8 cellular contexts compared by ENCODE assay signal in the genomic region with DNA sequence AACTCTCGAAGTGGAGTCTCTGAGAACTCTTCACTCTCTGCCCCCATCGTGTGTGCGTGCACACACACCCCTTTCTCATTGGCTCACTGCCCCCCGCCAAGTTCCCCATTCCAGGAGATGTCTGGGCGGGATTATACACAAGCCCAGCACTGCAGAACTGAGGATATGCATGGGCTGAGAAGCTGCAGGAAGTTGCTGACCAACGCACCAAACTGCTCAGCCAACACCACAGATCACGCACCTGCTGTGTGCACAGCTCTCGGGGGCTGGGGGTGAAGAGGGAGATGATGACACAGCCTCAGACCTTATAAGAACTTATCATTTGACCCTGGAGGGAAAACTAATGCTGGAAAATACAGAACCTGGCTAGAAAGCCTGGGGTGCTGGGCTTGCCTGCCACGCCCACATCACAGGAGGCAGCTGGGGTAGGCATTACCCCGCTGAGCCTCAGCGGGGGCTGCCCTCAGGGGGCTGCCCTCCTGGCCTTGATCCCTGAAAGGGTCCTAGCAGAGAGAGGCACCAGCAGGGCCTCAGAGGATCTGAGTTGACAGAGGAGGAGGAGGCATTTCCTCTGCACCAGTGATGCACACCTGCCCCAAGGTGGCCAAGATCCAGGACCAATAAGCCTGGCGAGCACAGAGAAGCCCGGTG.
DNase-seq lines count a peak whose midpoint lies in the region; ATAC-seq, FAIRE-seq and TF ChIP-seq lines count a peak whose summit lies in the region.
"Not testable (repeated sequence)": the region's sequence is repeated elsewhere in the genome, so short reads cannot be mapped to it uniquely, and the experiment has no call there.

No MANE protein-coding gene starts in this region.

- H3K27ac ChIP-seq in OCI-LY7 (ENCODE audit: low read depth, low read length, poor library complexity, severe bottlenecking); H1 (ENCODE audit: low read depth, low read length); HepG2 (ENCODE audit: extremely low read length, insufficient read depth, low read length): not testable (repeated sequence)

- H3K27me3 Mint-ChIP-seq in osteocyte (ENCODE audit: unreplicated experiment), result peaks cover 17% of the 10 kb centered on the region

- not testable (repeated sequence) for H3K56ac ChIP-seq in H1 (replicated peaks; ENCODE audit: insufficient read length, low read depth, low read length)

- H4K5ac ChIP-seq in H1 (ENCODE audit: insufficient read length, low read depth, low read length), result not testable (repeated sequence)

- not testable (repeated sequence) for H3K36me3 Mint-ChIP-seq in osteocyte (ENCODE audit: unreplicated experiment)

- POLR2A ChIA-PET in OCI-LY7 (lab: Charles Lee); HepG2 (lab: Yijun Ruan, JAX): not testable (repeated sequence)
- POLR2A ChIA-PET in H1 (lab: Charles Lee; ENCODE audit: partially characterized antibody), result interaction anchor here (0.7 kb wide), 1 partner anchor 72 kb away, joined by 3 read pairs; no protein-coding TSS in a partner anchor

- H2BK12ac ChIP-seq in H1 (ENCODE audit: low read depth, low read length), result not testable (repeated sequence)

- H3K27ac Mint-ChIP-seq in osteocyte (ENCODE audit: unreplicated experiment), result not testable (repeated sequence)

- H2AFZ ChIP-seq in OCI-LY7 (ENCODE audit: low read length); H1 (ENCODE audit: low read length); HepG2 (ENCODE audit: low read length): not testable (repeated sequence)

- H3K9ac ChIP-seq in H1 (replicated peaks in 1 of 4; ENCODE audit: extremely low read depth in 1 of 4, low read depth in 3 of 4, low read length in 3 of 4); HepG2 (ENCODE audit: insufficient read depth, low read depth, low read length): not testable (repeated sequence)

- not testable (repeated sequence) for BruUV-seq in OCI-LY7 (replicated peaks; lab: Mats Ljungman, UMichigan); HepG2 (replicated peaks; lab: Mats Ljungman, UMichigan)

- H3K23me2 ChIP-seq in H1 (ENCODE audit: low read depth, low read length), result not testable (repeated sequence)

- not testable (repeated sequence) for TF ChIP-seq EP300 in H1 (IDR thresholded peaks at IDR 0.05; ENCODE audit: borderline replicate concordance in 1 of 2, low read depth in 2 of 2, low read length in 2 of 2); HepG2 (IDR thresholded peaks at IDR 0.05; ENCODE audit: low read depth in 2 of 2, low read length in 2 of 2); HepG2 (CRISPR knock-in tag; IDR thresholded peaks at IDR 0.05; ENCODE audit: borderline replicate concordance)

- not testable (repeated sequence) for H3K9me3 Mint-ChIP-seq in osteocyte (ENCODE audit: unreplicated experiment)

- not testable (repeated sequence) for H3K4me1 Mint-ChIP-seq in osteocyte (ENCODE audit: unreplicated experiment)

- not testable (repeated sequence) for H2BK120ac ChIP-seq in H1 (replicated peaks; ENCODE audit: low read depth, low read length)

- TF ChIP-seq POLR2A in H1 (IDR thresholded peaks at IDR 0.05; ENCODE audit: control extremely low read depth in 1 of 2, low read depth in 2 of 2, low read length in 2 of 2); HepG2 (IDR thresholded peaks at IDR 0.05; ENCODE audit: insufficient read depth in 1 of 2, low read depth in 2 of 2, low read length in 2 of 2): not testable (repeated sequence)

- WGBS in H1 (ENCODE audit: extremely low coverage in 1 of 2, insufficient coverage in 1 of 2, insufficient read length in 1 of 2, insufficient replicate concordance in 2 of 2, low coverage in 1 of 2, low lambda C conversion rate in 2 of 2, missing lambda C conversion rate in 1 of 2), 2 experiments, result 84% methylated on average over 12 of the region's 13 CpGs; no CpG with 5 or more reads in 1 of the 2 experiments
- whole genome bisulfite sequencing in HepG2 (ENCODE audit: low lambda C conversion rate), result 25% methylated on average over 11 of the region's 13 CpGs

- in situ Hi-C loops in G401 (cut with HindIII; ENCODE audit: low sequenced_read_pairs); HepG2 (cut with HindIII; ENCODE audit: extremely low pct_ligation_motif_present, low pct_unique_long_range_greater_than_20kb): not testable (repeated sequence)

- not testable (repeated sequence) for FAIRE-seq in H1 (lab: Jason Lieb, UNC); HepG2 (lab: Jason Lieb, UNC)

- H3K36me3 ChIP-seq in OCI-LY7 (ENCODE audit: insufficient read depth, low read length); H1 (ENCODE audit: control insufficient read depth in 2 of 4, insufficient read depth in 4 of 4, low read length in 3 of 4); HepG2 (replicated peaks in 1 of 2; ENCODE audit: control insufficient read depth in 1 of 2, insufficient read depth in 2 of 2, low read length in 2 of 2): not testable (repeated sequence)

- DNase-seq in G401 (ENCODE audit: low spot score) (peak; percentile 3), MV-4-11 (lab: John Stamatoyannopoulos, UW) (peak; percentile 94), OCI-LY7 (ENCODE audit: low spot score) (peak; percentile 27), UCSD-AML1 (lab: John Stamatoyannopoulos, UW; ENCODE audit: unreplicated experiment) (peak; percentile 34), osteocyte (ENCODE audit: extremely low spot score, unreplicated experiment) (peak; percentile 65), ureter (ENCODE audit: low spot score) (peak; percentile 10)
- not testable (repeated sequence) for DNase-seq in H1 (ENCODE audit: low read depth in 1 of 2, low spot score in 2 of 2); HepG2 (ENCODE audit: low spot score)

- CTCF ChIA-PET in OCI-LY7 (lab: Charles Lee; ENCODE audit: unreplicated experiment); HepG2 (lab: Yijun Ruan, JAX; ENCODE audit: low intra/inter-chr PET ratio, low total read pairs): not testable (repeated sequence)
- CTCF ChIA-PET in H1 (lab: Charles Lee; ENCODE audit: partially characterized antibody), result interaction anchor here (0.6 to 0.8 kb wide), 2 partner anchors 82 to 121 kb away, joined by 3 read pairs; no protein-coding TSS in a partner anchor

- H2BK15ac ChIP-seq in H1 (ENCODE audit: low read length), result 0 out of 2 replicates have a peak overlapping the region, but pooled peaks have one; percentile 81

- not testable (repeated sequence) for H2BK20ac ChIP-seq in H1 (ENCODE audit: low read length)

- H3K4me1 ChIP-seq in OCI-LY7 (ENCODE audit: insufficient read depth, low read length, poor library complexity, severe bottlenecking); H1 (replicated peaks in 1 of 4; ENCODE audit: control insufficient read depth in 3 of 4, insufficient read depth in 4 of 4, low read length in 3 of 4): not testable (repeated sequence)
- peaks cover 17% of the 10 kb centered on the region for H3K4me1 ChIP-seq in HepG2 (ENCODE audit: insufficient read depth, low read length)

- not testable (repeated sequence) for H3K4me2 ChIP-seq in OCI-LY7 (ENCODE audit: low read length); H1 (ENCODE audit: insufficient read depth in 1 of 2, low read depth in 2 of 2, low read length in 2 of 2)
- peak overlapping the region; percentile 3; the same call in 1 of the 2 replicates for H3K4me2 ChIP-seq in HepG2 (ENCODE audit: low read depth, low read length)

- TF ChIP-seq RAD21 in H1 (IDR thresholded peaks at IDR 0.05 in 1 of 2, conservative IDR thresholded peaks at IDR 0.05 in 1 of 2; ENCODE audit: low read depth in 2 of 2, low read length in 2 of 2); HepG2 (CRISPR knock-in tag; IDR thresholded peaks at IDR 0.05): not testable (repeated sequence)

- ATAC-seq in HepG2, result not testable (repeated sequence)

- TF ChIP-seq CTCF in OCI-LY7 (conservative IDR thresholded peaks at IDR 0.05; ENCODE audit: low read length); H1 (IDR thresholded peaks at IDR 0.05; ENCODE audit: control extremely low read depth in 1 of 3, insufficient read depth in 1 of 3, low read depth in 1 of 3, low read length in 3 of 3); HepG2 (CRISPR knock-in tag; IDR thresholded peaks at IDR 0.05); osteocyte (IDR thresholded peaks at IDR 0.05): not testable (repeated sequence)

- peak overlapping the region; percentile 36; the same call in 1 of the 2 replicates for H4K8ac ChIP-seq in H1 (ENCODE audit: extremely low read depth, insufficient read depth, low read length)

- not testable (repeated sequence) for H4K91ac ChIP-seq in H1 (replicated peaks; ENCODE audit: insufficient read length, low read length)

- intact Hi-C loops in OCI-LY7 (cut with micrococcal nuclease; ENCODE audit: unreplicated experiment); HepG2 (cut with micrococcal nuclease; ENCODE audit: unreplicated experiment): not testable (repeated sequence)

- not testable (repeated sequence) for H2BK5ac ChIP-seq in H1 (ENCODE audit: low read depth, low read length)

- H3K4ac ChIP-seq in H1 (replicated peaks; ENCODE audit: insufficient read length, low read depth, low read length), result not testable (repeated sequence)

- H2AK5ac ChIP-seq in H1 (ENCODE audit: low read depth, low read length), result not testable (repeated sequence)

- not testable (repeated sequence) for H3K14ac ChIP-seq in H1 (ENCODE audit: insufficient read length)

- not testable (repeated sequence) for H3K4me3 ChIP-seq in OCI-LY7 (ENCODE audit: low read depth, low read length, poor library complexity, severe bottlenecking); H1 (ENCODE audit: extremely low read depth in 1 of 4, insufficient read depth in 2 of 4, low read depth in 3 of 4, low read length in 4 of 4); HepG2 (replicated peaks in 1 of 3; ENCODE audit: insufficient read depth in 1 of 3, low read depth in 2 of 3, low read length in 3 of 3)

- H3K79me2 ChIP-seq in OCI-LY7 (ENCODE audit: insufficient read depth, low read depth, low read length); H1 (ENCODE audit: control insufficient read depth in 1 of 2, insufficient read depth in 2 of 2, low read length in 2 of 2); HepG2 (ENCODE audit: insufficient read depth, low read length): not testable (repeated sequence)

- H3K4me3 Mint-ChIP-seq in osteocyte (ENCODE audit: unreplicated experiment), result not testable (repeated sequence)

- not testable (repeated sequence) for H3K9me3 ChIP-seq in OCI-LY7 (ENCODE audit: low read length); H1 (ENCODE audit: insufficient read depth in 2 of 2, low read depth in 1 of 2, low read length in 1 of 2); HepG2 (ENCODE audit: low read length)

- H3K23ac ChIP-seq in H1 (ENCODE audit: insufficient read length), result not testable (repeated sequence)

- H4K20me1 ChIP-seq in OCI-LY7 (ENCODE audit: insufficient read depth, low read length); H1 (replicated peaks in 1 of 2; ENCODE audit: control insufficient read depth in 1 of 2, insufficient read depth in 2 of 2, low read length in 2 of 2); HepG2 (ENCODE audit: insufficient read depth, low read length): not testable (repeated sequence)

- not testable (repeated sequence) for H3K27me3 ChIP-seq in H1 (replicated peaks in 1 of 4; ENCODE audit: control insufficient read depth in 3 of 4, extremely low read depth in 1 of 4, insufficient read depth in 3 of 4, low read length in 3 of 4)
- H3K27me3 ChIP-seq in HepG2 (ENCODE audit: control insufficient read depth in 1 of 2, insufficient read depth in 2 of 2, low read length in 2 of 2), result peaks cover 2 to 24% of the 10 kb centered on the region in 2 experiments; a peak in 4 of 5 replicates

- not testable (repeated sequence) for H3K9me2 ChIP-seq in OCI-LY7 (ENCODE audit: insufficient read depth, low read length)

- not testable (repeated sequence) for H3K18ac ChIP-seq in H1 (ENCODE audit: extremely low read depth, low read length)

- not testable (repeated sequence) for H3K79me1 ChIP-seq in H1 (ENCODE audit: low read depth, low read length)
